Comparison of ENCODE assay signal across 8 cellular contexts in genomic region chr11:44575288-44575672, GRCh38. TPM values are rescaled to one million over a fixed set of nuclear protein-coding genes. Genes with fewer than 3 reads are reported as not detected.
DNase-seq lines count a peak whose midpoint lies in the region; ATAC-seq lines count a peak whose summit lies in the region.

No MANE protein-coding gene starts in this region.

- H3K27me3 ChIP-seq in CD4-positive, CD25-positive, alpha-beta regulatory T cell (ENCODE audit: control insufficient read depth, insufficient read depth, low read length): no peaks in the 10 kb centered on the region

- peaks cover 2% of the 10 kb centered on the region for H3K36me3 ChIP-seq in CD4-positive, CD25-positive, alpha-beta regulatory T cell (ENCODE audit: control insufficient read depth, insufficient read depth, low read length)

- POLR2A ChIA-PET in activated naive CD8-positive, alpha-beta T cell treated with anti-CD3 and anti-CD28 coated beads, Interleukin-2, amount 10 ng/mL, durations not matched to agents 7 days and 5 days (lab: Charles Lee): interaction anchor here (1.2 to 3.1 kb wide), 3 partner anchors 9 to 42 kb away, joined by 3 to 10 read pairs (median 4); no protein-coding TSS in a partner anchor

- peak overlapping the region; percentile 48 to 81 (median 64) for H3K4me3 Mint-ChIP-seq in CD4-positive, CD25-positive, alpha-beta regulatory T cell
- H3K4me3 Mint-ChIP-seq in activated naive CD8-positive, alpha-beta T cell treated with anti-CD3 and anti-CD28 coated beads, Interleukin-2, amount 10 ng/mL, durations not matched to agents 7 days and 5 days: peak overlapping the region; percentile 74

- peaks cover 29 to 90% (median 65%) of the 10 kb centered on the region in 4 donors for H3K4me1 Mint-ChIP-seq in CD4-positive, CD25-positive, alpha-beta regulatory T cell
- H3K4me1 Mint-ChIP-seq in activated naive CD8-positive, alpha-beta T cell treated with anti-CD3 and anti-CD28 coated beads, Interleukin-2, amount 10 ng/mL, durations not matched to agents 7 days and 5 days: peaks cover 65% of the 10 kb centered on the region

- no peaks in the 10 kb centered on the region for H3K27me3 Mint-ChIP-seq in CD4-positive, CD25-positive, alpha-beta regulatory T cell
- no peaks in the 10 kb centered on the region for H3K27me3 Mint-ChIP-seq in activated naive CD8-positive, alpha-beta T cell treated with anti-CD3 and anti-CD28 coated beads, Interleukin-2, amount 10 ng/mL, durations not matched to agents 7 days and 5 days

- no peak overlapping the region for H3K27ac ChIP-seq in CD4-positive, CD25-positive, alpha-beta regulatory T cell (ENCODE audit: insufficient read depth, low read length, poor library complexity, severe bottlenecking)

- H3K27ac Mint-ChIP-seq in CD4-positive, CD25-positive, alpha-beta regulatory T cell: peak overlapping the region; percentile 67 to 90 (median 87)
- peak overlapping the region; percentile 77 for H3K27ac Mint-ChIP-seq in activated naive CD8-positive, alpha-beta T cell treated with anti-CD3 and anti-CD28 coated beads, Interleukin-2, amount 10 ng/mL, durations not matched to agents 7 days and 5 days

- no peak for DNase-seq in CD4-positive, CD25-positive, alpha-beta regulatory T cell
- DNase-seq in HS-5 (ENCODE audit: low read depth) (peak; percentile 43), non-pigmented ciliary epithelial cell (ENCODE audit: low read depth) (peak; percentile 38), HT-29 (ENCODE audit: low spot score) (no peak), DMS153 (lab: John Stamatoyannopoulos, UW) (no peak), pons (ENCODE audit: low spot score) (no peak)
- no peak for DNase-seq in activated naive CD8-positive, alpha-beta T cell treated with anti-CD3 and anti-CD28 coated beads, Interleukin-2, amount 10 ng/mL, durations not matched to agents 7 days and 5 days
- no peak for DNase-seq in NK-92 treated with Interleukin-12 subunit alpha and Interleukin-12 subunit beta, amount 100 ng/mL, for 24 hours (lab: John Stamatoyannopoulos, UW)

- H3K36me3 Mint-ChIP-seq in CD4-positive, CD25-positive, alpha-beta regulatory T cell: peaks cover 11% of the 10 kb centered on the region
- H3K36me3 Mint-ChIP-seq in activated naive CD8-positive, alpha-beta T cell treated with anti-CD3 and anti-CD28 coated beads, Interleukin-2, amount 10 ng/mL, durations not matched to agents 7 days and 5 days: peaks cover 16% of the 10 kb centered on the region

- peaks cover 86% of the 10 kb centered on the region for H3K4me1 ChIP-seq in CD4-positive, CD25-positive, alpha-beta regulatory T cell (ENCODE audit: control insufficient read depth, insufficient read depth, low read length, poor library complexity, severe bottlenecking)

- no peak for ATAC-seq in CD4-positive, CD25-positive, alpha-beta regulatory T cell (ENCODE audit: low read depth in 2 of 2)
- ATAC-seq in activated naive CD8-positive, alpha-beta T cell treated with anti-CD3 and anti-CD28 coated beads, Interleukin-2, amount 10 ng/mL, durations not matched to agents 7 days and 5 days (ENCODE audit: low read depth): no peak

- H3K9me3 Mint-ChIP-seq in CD4-positive, CD25-positive, alpha-beta regulatory T cell: no peaks in the 10 kb centered on the region
- H3K9me3 Mint-ChIP-seq in activated naive CD8-positive, alpha-beta T cell treated with anti-CD3 and anti-CD28 coated beads, Interleukin-2, amount 10 ng/mL, durations not matched to agents 7 days and 5 days: no peaks in the 10 kb centered on the region

- no peaks in the 10 kb centered on the region for H3K9me3 ChIP-seq in CD4-positive, CD25-positive, alpha-beta regulatory T cell (ENCODE audit: control insufficient read depth in 2 of 2, low read length in 2 of 2)

- peak overlapping the region; percentile 78 for H3K4me3 ChIP-seq in CD4-positive, CD25-positive, alpha-beta regulatory T cell (ENCODE audit: low read depth, low read length)

RNA-seq across cellular contexts. Expression of gene CD82, which starts 9.8 kb away (rescaled TPM):
- 132 TPM for total RNA-seq in CD4-positive, CD25-positive, alpha-beta regulatory T cell
- 100 to 1,000 TPM in 3 of 4 donors, 10 to 100 TPM in 1; 81.0 to 167 (median 118) TPM for polyA plus RNA-seq in CD4-positive, CD25-positive, alpha-beta regulatory T cell
- total RNA-seq in activated naive CD8-positive, alpha-beta T cell treated with anti-CD3 and anti-CD28 coated beads, Interleukin-2, amount 10 ng/mL, durations not matched to agents 7 days and 5 days: 10 to 100 TPM; 71.9 to 80.2 TPM
- 159 and 173 TPM in 2 replicates for total RNA-seq in HT-29 (2014; rRNA removed; shearing (Covaris generic))

Comparison
In these comparisons a context has a peak if more than half of its experiments do, and no peak if none do; other contexts are left out.
1. DNase-seq: peak in HS-5 (single experiment) and non-pigmented ciliary epithelial cell (single experiment); none in CD4-positive, CD25-positive, alpha-beta regulatory T cell (0 of 3), activated naive CD8-positive, alpha-beta T cell treated with anti-CD3 and anti-CD28 coated beads, Interleukin-2, amount 10 ng/mL, durations not matched to agents 7 days and 5 days (single experiment), HT-29 (single experiment), DMS153 (single experiment), NK-92 treated with Interleukin-12 subunit alpha and Interleukin-12 subunit beta, amount 100 ng/mL, for 24 hours (single experiment) and pons (single experiment).